Comparison of ENCODE assay signal across 21 cellular contexts in the genomic region with DNA sequence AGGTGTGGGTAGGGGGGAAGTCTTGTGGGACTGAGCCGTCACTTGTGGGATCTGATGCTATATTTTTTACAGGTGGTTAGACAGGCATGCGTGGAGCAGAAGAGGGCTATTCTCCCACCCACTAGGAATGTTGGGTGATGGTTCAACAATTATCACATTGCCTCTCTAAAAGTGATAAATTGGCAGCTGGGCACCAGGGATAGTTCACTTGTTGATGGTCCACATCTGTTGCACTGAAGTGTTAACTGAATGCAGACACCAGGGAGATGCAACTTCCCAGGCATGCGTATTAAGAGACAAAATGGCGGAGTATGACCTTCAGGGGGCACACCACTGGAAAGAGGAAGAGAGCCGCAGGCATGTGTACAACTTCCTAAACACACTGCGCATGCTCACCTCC.
"Had no signal": no experiment of that assay in that cellular context is flagged by ENCODE, and none has a peak within 500 bp of the region (broad histone marks: within the 10 kb centered on the region; RNA-seq: fewer than 3 reads in every experiment).

No MANE protein-coding gene starts in this region.

- ATAC-seq: HepG2, T-cell had no signal

- FAIRE-seq: HepG2, RCC 7860 had no signal

- H3K4me2 ChIP-seq: KMS-11, SK-N-SH had no signal

- DNase-seq: NCI-H1092 treated with DMSO at 0.1 percent for 48 hours, NCI-H1436, NCI-H187, NCI-H2029, NCI-H2081 treated with DMSO at 0.1 percent for 48 hours, NCI-H2171, NCI-H226, NCI-H446, NCI-H510A, NCI-H524 treated with DMSO at 0.1 percent for 48 hours, NCI-H69, NCI-H774, Right ventricle myocardium superior, RPMI8226, SIG-M5, SK-N-SH, SW 1271, T-cell had no signal

- H3K9ac ChIP-seq: KMS-11, SK-N-SH had no signal

- H3K9me3 ChIP-seq: SK-N-SH had no signal

- H3K27ac ChIP-seq: KMS-11 had no signal
